Comparison of ENCODE assay signal across 8 cellular contexts in genomic region chr11:124763156-124763947, GRCh38. TPM values are rescaled to one million over a fixed set of nuclear protein-coding genes. Genes with fewer than 3 reads are reported as not detected.
A peak's percentile ranks its signal among the peaks of the same experiment; 100 is the strongest.
DNase-seq lines count a peak whose midpoint lies in the region; ATAC-seq and TF ChIP-seq lines count a peak whose summit lies in the region.

No MANE protein-coding gene starts in this region.

- 13 to 14% methylated on average over 20 to 21 of the region's 21 CpGs for WGBS in GM23248 (ENCODE audit: low coverage in 1 of 2, low lambda C conversion rate in 2 of 2, missing lambda C conversion rate in 2 of 2), 2 experiments
- WGBS in body of pancreas, 2 donors: 2% methylated on average over 15 to 21 of the region's 21 CpGs

- H4K20me1 ChIP-seq in GM23248 (ENCODE audit: insufficient read depth): 0 out of 2 replicates have a peak, but pooled peaks cover 4% of the 10 kb centered on the region

- H3K27ac Mint-ChIP-seq in CD14-positive monocyte: peak overlapping the region in 2 of 7 donors; percentile 40 to 85

- H3K9ac ChIP-seq in GM23248 (peak overlapping the region; percentile 11; the same call in 1 of the 2 replicates), iPS-20b (ENCODE audit: low read depth, low read length) (no peak overlapping the region)

- H3K27ac ChIP-seq in GM23248 (no peak overlapping the region), body of pancreas (peak overlapping the region; percentile 55 to 81 (median 60)), iPS-20b (ENCODE audit: low read length) (no peak overlapping the region)

- intact Hi-C loops in CD14-positive monocyte (cut with micrococcal nuclease) (loop anchor here (1.0 kb wide), 1 partner anchor 94 kb away; no protein-coding TSS in a partner anchor), body of pancreas (cut with DNase I) (loop anchor here (10.0 kb wide), 1 partner anchor 99 kb away; no protein-coding TSS in a partner anchor)

- no peaks in the 10 kb centered on the region for H3K79me2 ChIP-seq in GM23248 (ENCODE audit: insufficient read depth)

- H3K36me3 ChIP-seq in GM23248 (ENCODE audit: low read depth) (peaks cover 9% of the 10 kb centered on the region), body of pancreas (replicated peaks in 1 of 2; ENCODE audit: insufficient read depth in 1 of 2, low read depth in 2 of 2) (no peaks in the 10 kb centered on the region), iPS-20b (ENCODE audit: insufficient read depth, low read depth, low read length) (peaks cover 33% of the 10 kb centered on the region)

- peak; percentile 56 for ATAC-seq in body of pancreas
- ATAC-seq in GM21825 (IDR thresholded peaks at IDR 0.05; ENCODE audit: unreplicated experiment): no peak

- H3K4me1 ChIP-seq in GM23248 (ENCODE audit: insufficient read depth) (peaks cover 7% of the 10 kb centered on the region; the same call in 1 of the 2 replicates), body of pancreas (peaks cover 57% of the 10 kb centered on the region), iPS-20b (ENCODE audit: insufficient read depth, low read length) (peaks cover 14% of the 10 kb centered on the region; the same call in 1 of the 2 replicates)

- H3K4me3 ChIP-seq in GM23248 (peak overlapping the region; percentile 68), body of pancreas (peak overlapping the region in 1 of 2 donors; percentile 21), iPS-20b (ENCODE audit: low read length) (peak overlapping the region; percentile 69)

- peak overlapping the region; percentile 34; the same call in 1 of the 2 replicates for H2AFZ ChIP-seq in GM23248

- no peak for DNase-seq in CD14-positive monocyte (ENCODE audit: low spot score)
- peak; percentile 71 for DNase-seq in GM23248
- DNase-seq in NCI-H2081 (lab: John Stamatoyannopoulos, UW): peak; percentile 60 to 74
- DNase-seq in UCSD-AML1 (lab: John Stamatoyannopoulos, UW; ENCODE audit: unreplicated experiment): peak; percentile 79
- peak; percentile 88 to 93 (median 90) for DNase-seq in body of pancreas
- peak; percentile 31 for DNase-seq in smooth muscle cell of the brain vasculature (ENCODE audit: low read depth, low spot score)

- no peaks in the 10 kb centered on the region for H3F3A ChIP-seq in GM23248 (ENCODE audit: insufficient read depth)

- peaks cover 39 to 49% (median 45%) of the 10 kb centered on the region in 3 donors for H3K27me3 Mint-ChIP-seq in CD14-positive monocyte (ENCODE audit: low read depth in 3 of 3)

- H3K9me3 ChIP-seq in GM23248 (ENCODE audit: low read depth) (no peaks in the 10 kb centered on the region), body of pancreas (no peaks in the 10 kb centered on the region), iPS-20b (ENCODE audit: insufficient read depth, low read depth, low read length) (no peaks in the 10 kb centered on the region)

- H3K9me2 ChIP-seq in GM23248 (ENCODE audit: insufficient read depth): no peaks in the 10 kb centered on the region

- peaks cover 37% of the 10 kb centered on the region for H3K27me3 ChIP-seq in GM23248 (replicated peaks; ENCODE audit: insufficient read depth)
- peaks cover 0 to 23% of the 10 kb centered on the region in 2 donors for H3K27me3 ChIP-seq in body of pancreas
- H3K27me3 ChIP-seq in iPS-20b (ENCODE audit: insufficient read depth, low read length): peaks cover 52% of the 10 kb centered on the region

- peaks cover 40% of the 10 kb centered on the region for H3K4me1 Mint-ChIP-seq in CD14-positive monocyte

- in situ Hi-C loops in GM23248 (cut with MboI): loop anchor here (10.0 kb wide), 1 partner anchor 89 kb away; the partner anchor contains the start of genes SIAE and SPA17

- no peak for TF ChIP-seq POLR2A in body of pancreas (IDR thresholded peaks at IDR 0.05)

- peak overlapping the region; percentile 90 to 99 for H3K4me3 Mint-ChIP-seq in CD14-positive monocyte

- H3K9me3 Mint-ChIP-seq in CD14-positive monocyte: peaks cover 0 to 23% (median 12%) of the 10 kb centered on the region in 7 donors

- TF ChIP-seq CTCF in CD14-positive monocyte (IDR thresholded peaks at IDR 0.05): peak; percentile 94
- TF ChIP-seq CTCF in body of pancreas (IDR thresholded peaks at IDR 0.05): peak; percentile 55 to 93 (median 73)

- peak overlapping the region; percentile 79 for H3K4me2 ChIP-seq in GM23248 (ENCODE audit: unreplicated experiment)

- H3K36me3 Mint-ChIP-seq in CD14-positive monocyte: peaks cover 25 to 31% of the 10 kb centered on the region in 2 donors

RNA-seq across cellular contexts. Expression of gene ESAM, which starts 1.3 kb away (rescaled TPM):
- polyA plus RNA-seq in CD14-positive monocyte (under 1 TPM; 0.18 to 0.74 TPM), GM23248 (2016; fragmentation: Nextera tagmentation; extraction: Ambion mirVana) (not detected in 2 replicates)
- not detected in 2 replicates for total RNA-seq in GM23248 (2014; rRNA removed; shearing (Covaris generic))
- 10 to 100 TPM; 11.7 to 20.8 TPM for total RNA-seq in body of pancreas

RNA-seq across cellular contexts. Expression of gene VSIG2, which starts 11.3 kb away (rescaled TPM):
- polyA plus RNA-seq in CD14-positive monocyte (not detected), GM23248 (2016; fragmentation: Nextera tagmentation; extraction: Ambion mirVana) (not detected in 2 replicates)
- not detected in 2 replicates for total RNA-seq in GM23248 (2014; rRNA removed; shearing (Covaris generic))
- total RNA-seq in body of pancreas: 1 to 10 TPM in 1 of 2 donors, not detected in 1; 7.0 TPM

RNA-seq across cellular contexts. Expression of gene NRGN, which starts 23.6 kb away (rescaled TPM):
- polyA plus RNA-seq in CD14-positive monocyte: 10 to 100 TPM; 17.2 to 19.2 TPM
- total RNA-seq in GM23248 (2014; rRNA removed; shearing (Covaris generic)): 0.32 TPM in 1 of 2 replicates, not detected in the other
- 0.23 and 0.29 TPM in 2 replicates for polyA plus RNA-seq in GM23248 (2016; fragmentation: Nextera tagmentation; extraction: Ambion mirVana)
- not detected for total RNA-seq in body of pancreas

RNA-seq across cellular contexts. Expression of gene MSANTD2, which starts 36.9 kb away (rescaled TPM):
- 1 to 10 TPM; 1.2 to 1.8 TPM for polyA plus RNA-seq in CD14-positive monocyte
- total RNA-seq in GM23248 (2014; rRNA removed; shearing (Covaris generic)): 8.4 and 11.5 TPM in 2 replicates
- 4.5 and 6.0 TPM in 2 replicates for polyA plus RNA-seq in GM23248 (2016; fragmentation: Nextera tagmentation; extraction: Ambion mirVana)
- 10 to 100 TPM; 13.0 to 23.7 TPM for total RNA-seq in body of pancreas

Comparison
In these comparisons a context has a peak if more than half of its experiments do, and no peak if none do; other contexts are left out.
1. H3K27ac ChIP-seq: peak in body of pancreas (4 of 4); none in GM23248 (single experiment) and iPS-20b (single experiment).
2. RNA of gene ESAM, which starts 1.3 kb away (total RNA-seq): 11.7 to 20.8 TPM in body of pancreas; not detected in GM23248; every median in the first group is over 10 times any median in the second.